Comparison of ENCODE assay signal across 27 cellular contexts in the genomic region with DNA sequence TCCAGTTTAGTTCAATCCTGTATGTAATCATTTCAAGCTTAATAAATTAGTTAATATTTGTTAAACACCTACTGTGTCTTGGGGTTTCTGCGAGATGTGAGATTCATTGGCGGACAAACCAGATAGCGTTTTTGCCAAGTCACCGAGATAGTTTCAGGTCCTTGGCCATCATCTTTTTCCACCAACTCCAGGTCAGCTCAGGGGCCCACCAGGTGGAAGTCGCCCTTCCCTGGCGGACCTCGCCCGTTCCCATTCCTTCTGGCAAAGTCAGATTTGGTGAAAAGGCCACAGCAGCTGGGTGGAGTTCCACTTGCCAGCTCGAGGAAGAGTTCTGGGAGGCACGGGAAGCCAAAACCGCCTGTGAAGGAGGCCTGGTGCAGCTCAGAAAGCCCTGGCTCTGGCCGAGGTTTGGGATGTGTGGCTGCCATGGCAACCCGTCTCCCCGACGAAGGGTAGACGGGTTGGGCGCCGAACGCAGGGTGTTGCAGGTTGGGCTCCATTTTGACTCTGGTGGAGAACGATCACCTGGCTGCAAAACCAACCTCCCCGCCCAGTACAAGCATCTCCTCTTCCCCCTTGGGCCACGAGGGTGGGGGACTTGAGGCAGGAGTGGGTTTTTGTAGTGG. TPM values are rescaled to one million over a fixed set of nuclear protein-coding genes. Genes with fewer than 3 reads are reported as not detected.
DNase-seq lines count a peak whose midpoint lies in the region; ATAC-seq and TF ChIP-seq lines count a peak whose summit lies in the region.
"Had no signal": no experiment of that assay in that cellular context is flagged by ENCODE, and none has a peak within 500 bp of the region (broad histone marks: within the 10 kb centered on the region; RNA-seq: fewer than 3 reads in every experiment).

No MANE protein-coding gene starts in this region.

- TF ChIP-seq CTCF in CD14-positive monocyte (IDR thresholded peaks at IDR 0.05) (no peak), OCI-LY1 (IDR thresholded peaks at IDR 0.05; ENCODE audit: low read length) (no peak), endothelial cell (IDR thresholded peaks at IDR 0.05; ENCODE audit: unreplicated experiment) (no peak), osteoblast (IDR thresholded peaks at IDR 0.05; ENCODE audit: extremely low read depth, low read depth, low read length) (no peak)

- H3K27me3 ChIP-seq in OCI-LY1 (ENCODE audit: insufficient read depth, low read length) (no peaks in the 10 kb centered on the region), osteoblast (ENCODE audit: insufficient read depth, low read length) (no peaks in the 10 kb centered on the region)
- H3K27me3 ChIP-seq: body of pancreas, dorsolateral prefrontal cortex, sigmoid colon had no signal

- H3K9ac ChIP-seq in OCI-LY1 (ENCODE audit: low read length), result no peak overlapping the region
- H3K9ac ChIP-seq: KMS-11 had no signal

- H3K79me2 ChIP-seq in OCI-LY1 (ENCODE audit: insufficient read depth, low read length) (peaks cover 12% of the 10 kb centered on the region; the same call in 1 of the 2 replicates), osteoblast (ENCODE audit: insufficient read depth, low read length) (peaks cover 64% of the 10 kb centered on the region)

- H3K4me3 Mint-ChIP-seq in CD14-positive monocyte (no peak overlapping the region), endothelial cell (ENCODE audit: unreplicated experiment) (no peak overlapping the region)
- H3K4me3 Mint-ChIP-seq: activated CD8-positive, alpha-beta T cell treated with anti-CD3 and anti-CD28 coated beads for 36 hours; activated naive CD4-positive, alpha-beta T cell treated with anti-CD3 and anti-CD28 coated beads for 36 hours; T-helper 2 cell treated with Interferon-gamma antibody and Interleukin-4, amounts not matched to agents 5 μg/mL and 100 μg/mL, for 36 hours; type B pancreatic cell had no signal

- H3K27ac Mint-ChIP-seq in CD14-positive monocyte, result peak overlapping the region; percentile 92 to 100 (median 99)
- H3K27ac Mint-ChIP-seq in endothelial cell (ENCODE audit: unreplicated experiment), result peak overlapping the region; percentile 89
- H3K27ac Mint-ChIP-seq: activated CD8-positive, alpha-beta T cell treated with anti-CD3 and anti-CD28 coated beads for 36 hours; activated naive CD4-positive, alpha-beta T cell treated with anti-CD3 and anti-CD28 coated beads for 36 hours; progenitor cell of endocrine pancreas had no signal

- peak overlapping the region; percentile 97 for H3K27ac ChIP-seq in OCI-LY1 (ENCODE audit: low read depth, low read length, poor library complexity, severe bottlenecking)
- H3K27ac ChIP-seq in osteoblast (ENCODE audit: low read depth, low read length), result no peak overlapping the region
- H3K27ac ChIP-seq: body of pancreas, KMS-11, left ventricle myocardium inferior, sigmoid colon had no signal

- H3K9me3 Mint-ChIP-seq in CD14-positive monocyte, result peaks cover 0 to 2% (median 0%) of the 10 kb centered on the region in 7 donors
- H3K9me3 Mint-ChIP-seq in endothelial cell (ENCODE audit: unreplicated experiment), result no peaks in the 10 kb centered on the region
- H3K9me3 Mint-ChIP-seq: activated CD8-positive, alpha-beta T cell treated with anti-CD3 and anti-CD28 coated beads for 36 hours; activated naive CD4-positive, alpha-beta T cell treated with anti-CD3 and anti-CD28 coated beads for 36 hours; T-helper 2 cell treated with Interferon-gamma antibody and Interleukin-4, amounts not matched to agents 5 μg/mL and 100 μg/mL, for 36 hours; type B pancreatic cell had no signal

- intact Hi-C loops in CD14-positive monocyte (cut with micrococcal nuclease), result loop anchor here in 1 of 2 donors (5.0 kb wide), 1 partner anchor 37 kb away; no protein-coding TSS in a partner anchor

- no peaks in the 10 kb centered on the region for H3F3A ChIP-seq in OCI-LY1 (ENCODE audit: insufficient read depth, low read length)

- H3K4me1 Mint-ChIP-seq in CD14-positive monocyte (peaks cover 87% of the 10 kb centered on the region), endothelial cell (ENCODE audit: unreplicated experiment) (peaks cover 77% of the 10 kb centered on the region)

- H3K36me3 ChIP-seq in OCI-LY1 (ENCODE audit: insufficient read depth, low read length), result no peaks in the 10 kb centered on the region
- H3K36me3 ChIP-seq in osteoblast (ENCODE audit: insufficient read depth, low read length), result no peaks in the 10 kb centered on the region
- H3K36me3 ChIP-seq: left ventricle myocardium inferior, sigmoid colon had no signal

- no peaks in the 10 kb centered on the region for H3K9me3 ChIP-seq in OCI-LY1 (ENCODE audit: low read length)
- H3K9me3 ChIP-seq in osteoblast (ENCODE audit: low read depth, low read length), result no peaks in the 10 kb centered on the region
- H3K9me3 ChIP-seq: body of pancreas, left ventricle myocardium inferior, sigmoid colon had no signal

- H3K9me2 ChIP-seq in OCI-LY1 (ENCODE audit: low read depth, low read length), result no peaks in the 10 kb centered on the region

- H3K4me2 ChIP-seq in OCI-LY1 (ENCODE audit: low read length) (no peak overlapping the region), osteoblast (ENCODE audit: insufficient read depth, low read length) (no peak overlapping the region)
- H3K4me2 ChIP-seq: KMS-11 had no signal

- H3K4me1 ChIP-seq in OCI-LY1 (ENCODE audit: insufficient read depth, low read length, severe bottlenecking) (peaks cover 44% of the 10 kb centered on the region), osteoblast (ENCODE audit: insufficient read depth, low read length) (peaks cover 41% of the 10 kb centered on the region)

- no peak for ATAC-seq in HG03175 (IDR thresholded peaks at IDR 0.05; ENCODE audit: unreplicated experiment)
- ATAC-seq: activated CD8-positive, alpha-beta T cell treated with anti-CD3 and anti-CD28 coated beads for 36 hours; body of pancreas had no signal

- H3K27me3 Mint-ChIP-seq in CD14-positive monocyte (ENCODE audit: low read depth in 3 of 3) (peaks cover 0 to 9% (median 2%) of the 10 kb centered on the region in 3 donors), endothelial cell (ENCODE audit: unreplicated experiment) (peaks cover 16% of the 10 kb centered on the region)
- H3K27me3 Mint-ChIP-seq: activated CD8-positive, alpha-beta T cell treated with anti-CD3 and anti-CD28 coated beads for 36 hours; progenitor cell of endocrine pancreas; type B pancreatic cell had no signal

- H2AFZ ChIP-seq in OCI-LY1 (ENCODE audit: low read length), result no peak overlapping the region
- H2AFZ ChIP-seq in osteoblast (ENCODE audit: low read length), result no peak overlapping the region

- no peak overlapping the region for H3K4me3 ChIP-seq in OCI-LY1 (ENCODE audit: low read depth, low read length, poor library complexity, severe bottlenecking)
- H3K4me3 ChIP-seq in osteoblast (ENCODE audit: insufficient read depth, low read length), result no peak overlapping the region
- H3K4me3 ChIP-seq: body of pancreas, dorsolateral prefrontal cortex, left ventricle myocardium inferior, sigmoid colon had no signal

- DNase-seq in CD14-positive monocyte (ENCODE audit: low spot score) (no peak), endothelial cell (ENCODE audit: low spot score) (no peak), osteoblast (ENCODE audit: insufficient read length, low spot score, missing footprints) (peak; percentile 26), putamen (ENCODE audit: low spot score) (no peak), DMS53 (lab: John Stamatoyannopoulos, UW) (no peak), NCI-H69 (lab: John Stamatoyannopoulos, UW) (no peak)
- DNase-seq: activated CD8-positive, alpha-beta memory T cell treated with anti-CD3 and anti-CD28 coated beads, Interleukin-2, amount 50 U/mL, for 48 hours; activated CD8-positive, alpha-beta T cell treated with anti-CD3 and anti-CD28 coated beads for 36 hours; activated naive CD4-positive, alpha-beta T cell treated with anti-CD3 and anti-CD28 coated beads for 36 hours; body of pancreas; cerebellar nuclear complex; DND-41; dorsolateral prefrontal cortex; NCI-H1417; NCI-H2029 treated with DMSO at 0.1 percent for 48 hours; NCI-H526; NK-92 treated with Interleukin-12 subunit alpha and Interleukin-12 subunit beta, amount 100 ng/mL, for 24 hours; SHP77 treated with DMSO at 0.1 percent for 48 hours; sigmoid colon; stimulated activated CD4-positive, alpha-beta T cell treated with anti-CD3 and anti-CD28 coated beads, Interleukin-4, amount 100 ng/mL, for 24 hours had no signal

- H4K20me1 ChIP-seq in OCI-LY1 (ENCODE audit: insufficient read depth, low read length), result no peaks in the 10 kb centered on the region
- peaks cover 59% of the 10 kb centered on the region for H4K20me1 ChIP-seq in osteoblast (ENCODE audit: insufficient read depth, low read length)

- peaks cover 38 to 67% of the 10 kb centered on the region in 2 donors for H3K36me3 Mint-ChIP-seq in CD14-positive monocyte
- H3K36me3 Mint-ChIP-seq in endothelial cell (ENCODE audit: low read depth, unreplicated experiment), result peaks cover 15% of the 10 kb centered on the region

RNA-seq across cellular contexts. Expression of a gene that starts 39.5 kb away (rescaled TPM):
- under 1 TPM; 0.85 to 0.93 TPM for polyA plus RNA-seq in CD14-positive monocyte
- total RNA-seq in endothelial cell (ENCODE audit: unreplicated experiment), result 98.9 TPM
- total RNA-seq in osteoblast, result 6.2 and 8.3 TPM in 2 replicates

Comparison
In these comparisons a context has a peak if more than half of its experiments do, and no peak if none do; other contexts are left out.
1. RNA of a gene that starts 39.5 kb away (total RNA-seq): 98.9 TPM in endothelial cell (single experiment); 6.2 to 8.3 TPM in osteoblast; every median in the first group is over 10 times any median in the second.